Comparison of ENCODE assay signal across 1 cellular context in the genomic region with DNA sequence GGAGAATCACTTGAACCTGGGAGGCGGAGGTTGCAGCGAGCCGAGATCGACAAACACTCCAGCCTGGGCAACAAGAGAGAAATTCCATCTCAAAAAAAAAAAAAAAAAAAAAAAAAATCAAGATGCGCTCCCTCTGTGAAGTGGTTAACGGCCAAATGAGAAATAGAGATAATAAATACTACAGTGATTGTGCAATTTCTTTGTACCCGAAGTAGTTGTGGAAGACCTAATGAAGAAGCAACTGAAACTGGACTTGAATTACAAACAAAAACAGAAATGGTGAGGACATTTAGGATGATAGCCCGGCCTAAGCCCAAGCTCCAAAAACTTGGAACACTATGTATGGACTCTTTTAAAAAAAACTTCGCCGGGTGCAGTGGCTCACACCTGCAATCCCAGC.
TF ChIP-seq lines count a peak whose summit lies in the region.

No MANE protein-coding gene starts in this region.

TF ChIP-seq in IMR-90, 13 proteins besides CTCF, POLR2A, EP300 and RAD21:
- TF ChIP-seq, protein P1, sequence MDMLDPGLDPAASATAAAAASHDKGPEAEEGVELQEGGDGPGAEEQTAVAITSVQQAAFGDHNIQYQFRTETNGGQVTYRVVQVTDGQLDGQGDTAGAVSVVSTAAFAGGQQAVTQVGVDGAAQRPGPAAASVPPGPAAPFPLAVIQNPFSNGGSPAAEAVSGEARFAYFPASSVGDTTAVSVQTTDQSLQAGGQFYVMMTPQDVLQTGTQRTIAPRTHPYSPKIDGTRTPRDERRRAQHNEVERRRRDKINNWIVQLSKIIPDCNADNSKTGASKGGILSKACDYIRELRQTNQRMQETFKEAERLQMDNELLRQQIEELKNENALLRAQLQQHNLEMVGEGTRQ (IDR thresholded peaks at IDR 0.05; ENCODE audit: low read depth, low read length), result no peak
- peak; percentile 67; the same call in 1 of the 2 replicates for TF ChIP-seq CEBPB (IDR thresholded peaks at IDR 0.05; ENCODE audit: low read depth, low read length)
